In the genomic region with DNA sequence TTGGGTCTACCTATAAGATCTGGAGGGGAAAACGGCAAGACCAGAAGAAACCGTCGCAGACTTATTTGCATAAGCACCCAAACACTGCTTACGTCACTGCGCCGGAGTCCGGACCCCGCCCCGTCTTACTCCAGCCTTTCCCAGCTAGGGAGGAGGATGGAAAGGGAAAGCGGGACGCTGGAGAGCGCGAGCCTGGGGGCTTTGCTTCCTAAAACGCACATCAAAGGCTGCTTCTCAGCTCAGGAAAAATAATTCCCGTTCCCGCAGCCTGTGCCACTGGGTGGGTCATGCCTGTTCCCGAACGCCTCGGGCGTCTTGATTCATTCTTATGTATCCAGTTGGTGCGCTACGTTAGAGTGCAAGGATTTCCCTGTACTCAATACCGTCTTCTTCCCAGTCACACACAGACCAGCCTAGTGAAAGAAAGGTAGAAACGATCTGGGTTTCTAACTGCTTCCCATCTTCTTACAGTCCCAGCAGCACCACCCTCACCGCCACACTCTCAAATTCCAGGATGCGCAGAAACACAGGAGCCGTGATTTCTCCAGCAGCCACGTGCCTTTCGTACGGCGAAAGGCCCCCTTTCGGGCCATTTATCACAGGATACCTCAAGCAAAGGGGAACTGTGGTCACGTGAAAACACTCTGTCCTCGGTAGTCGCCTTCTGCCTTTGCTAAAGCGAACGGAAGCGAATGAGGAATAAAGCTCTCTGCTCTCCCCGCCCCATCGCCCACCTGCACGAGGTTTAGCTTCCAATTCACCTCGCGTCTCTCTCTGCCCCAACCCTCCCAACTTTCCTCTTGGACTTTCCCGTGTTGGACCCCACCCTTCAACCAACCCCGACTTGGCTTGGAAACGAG, we compare ENCODE assay signal across 8 cellular contexts. TPM values are rescaled to one million over a fixed set of nuclear protein-coding genes. Genes with fewer than 3 reads are reported as not detected.
DNase-seq lines count a peak whose midpoint lies in the region; ATAC-seq and TF ChIP-seq lines count a peak whose summit lies in the region.

No MANE protein-coding gene starts in this region.

- peaks cover 38% of the 10 kb centered on the region for H3K79me2 ChIP-seq in smooth muscle cell (ENCODE audit: low read depth)

- no peaks in the 10 kb centered on the region for H3F3A ChIP-seq in smooth muscle cell (ENCODE audit: low read depth)

- H3K4me1 ChIP-seq in smooth muscle cell (ENCODE audit: low read depth): no peaks in the 10 kb centered on the region

- DNase-seq in C1 segment of cervical spinal cord (lab: John Stamatoyannopoulos, UW) (peak in 11 of 14 donors; percentile 7 to 89 (median 33)), cerebellar nuclear complex (lab: John Stamatoyannopoulos, UW) (peak; percentile 68 to 76), inferior parietal cortex (ENCODE audit: extremely low spot score) (peak; percentile 80), smooth muscle cell (lab: John Stamatoyannopoulos, UW; ENCODE audit: unreplicated experiment) (peak; percentile 43), Kasumi-1 (lab: John Stamatoyannopoulos, UW) (no peak)

- peak overlapping the region; percentile 68 for H3K4me3 ChIP-seq in smooth muscle cell

- no peak for TF ChIP-seq CTCF in smooth muscle cell (IDR thresholded peaks at IDR 0.05; ENCODE audit: borderline replicate concordance, insufficient read depth, poor library complexity, severe bottlenecking)

- no peaks in the 10 kb centered on the region for H3K27me3 ChIP-seq in smooth muscle cell (ENCODE audit: low read depth)

- WGBS in smooth muscle cell (ENCODE audit: low lambda C conversion rate): under 1% methylated on average over 46 of the region's 46 CpGs

- peak overlapping the region; percentile 95 for H2AFZ ChIP-seq in smooth muscle cell (ENCODE audit: low read depth)

- ATAC-seq in HG02885 (IDR thresholded peaks at IDR 0.05; ENCODE audit: poor library complexity, unreplicated experiment) (peak; percentile 42), GM18498 (IDR thresholded peaks at IDR 0.05; ENCODE audit: unreplicated experiment) (no peak)

- H3K36me3 ChIP-seq in smooth muscle cell (ENCODE audit: low read depth): no peaks in the 10 kb centered on the region

- H3K27ac ChIP-seq in smooth muscle cell (ENCODE audit: low read depth): peak overlapping the region; percentile 24

- no peaks in the 10 kb centered on the region for H4K20me1 ChIP-seq in smooth muscle cell (ENCODE audit: low read depth)

- no peaks in the 10 kb centered on the region for H3K9me3 ChIP-seq in smooth muscle cell (replicated peaks; ENCODE audit: low read depth)

- peak overlapping the region; percentile 61 for H3K9ac ChIP-seq in smooth muscle cell (ENCODE audit: low read depth)

- H3K4me2 ChIP-seq in smooth muscle cell: peak overlapping the region; percentile 86

TF ChIP-seq in PFSK-1, 5 proteins besides CTCF, POLR2A, EP300 and RAD21:
- peak; percentile 54; the same call in 1 of the 2 replicates for TF ChIP-seq TAF1 (IDR thresholded peaks at IDR 0.05; ENCODE audit: borderline replicate concordance, insufficient read depth, low read length)
- TF ChIP-seq, protein P1, sequence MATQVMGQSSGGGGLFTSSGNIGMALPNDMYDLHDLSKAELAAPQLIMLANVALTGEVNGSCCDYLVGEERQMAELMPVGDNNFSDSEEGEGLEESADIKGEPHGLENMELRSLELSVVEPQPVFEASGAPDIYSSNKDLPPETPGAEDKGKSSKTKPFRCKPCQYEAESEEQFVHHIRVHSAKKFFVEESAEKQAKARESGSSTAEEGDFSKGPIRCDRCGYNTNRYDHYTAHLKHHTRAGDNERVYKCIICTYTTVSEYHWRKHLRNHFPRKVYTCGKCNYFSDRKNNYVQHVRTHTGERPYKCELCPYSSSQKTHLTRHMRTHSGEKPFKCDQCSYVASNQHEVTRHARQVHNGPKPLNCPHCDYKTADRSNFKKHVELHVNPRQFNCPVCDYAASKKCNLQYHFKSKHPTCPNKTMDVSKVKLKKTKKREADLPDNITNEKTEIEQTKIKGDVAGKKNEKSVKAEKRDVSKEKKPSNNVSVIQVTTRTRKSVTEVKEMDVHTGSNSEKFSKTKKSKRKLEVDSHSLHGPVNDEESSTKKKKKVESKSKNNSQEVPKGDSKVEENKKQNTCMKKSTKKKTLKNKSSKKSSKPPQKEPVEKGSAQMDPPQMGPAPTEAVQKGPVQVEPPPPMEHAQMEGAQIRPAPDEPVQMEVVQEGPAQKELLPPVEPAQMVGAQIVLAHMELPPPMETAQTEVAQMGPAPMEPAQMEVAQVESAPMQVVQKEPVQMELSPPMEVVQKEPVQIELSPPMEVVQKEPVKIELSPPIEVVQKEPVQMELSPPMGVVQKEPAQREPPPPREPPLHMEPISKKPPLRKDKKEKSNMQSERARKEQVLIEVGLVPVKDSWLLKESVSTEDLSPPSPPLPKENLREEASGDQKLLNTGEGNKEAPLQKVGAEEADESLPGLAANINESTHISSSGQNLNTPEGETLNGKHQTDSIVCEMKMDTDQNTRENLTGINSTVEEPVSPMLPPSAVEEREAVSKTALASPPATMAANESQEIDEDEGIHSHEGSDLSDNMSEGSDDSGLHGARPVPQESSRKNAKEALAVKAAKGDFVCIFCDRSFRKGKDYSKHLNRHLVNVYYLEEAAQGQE (IDR thresholded peaks at IDR 0.05; ENCODE audit: insufficient read depth in 1 of 2, low read depth in 2 of 2, low read length in 2 of 2): peak; percentile 42 to 67; a peak in 3 of 4 replicates
- TF ChIP-seq FOXP2 (optimal IDR thresholded peaks at IDR 0.05; ENCODE audit: borderline replicate concordance, extremely low read depth, extremely low read length, insufficient read depth): no peak
- TF ChIP-seq SIN3A (IDR thresholded peaks at IDR 0.05; ENCODE audit: borderline replicate concordance, insufficient read depth, low read length): peak; percentile 80; the same call in 1 of the 2 replicates
- TF ChIP-seq POLR2AphosphoS5 (IDR thresholded peaks at IDR 0.05; ENCODE audit: low read depth, low read length): peak; percentile 85

RNA-seq across cellular contexts. Expression of gene SLC6A15, which starts 1.0 kb away (rescaled TPM):
- polyA plus RNA-seq in PFSK-1 (2012; ENCODE audit: insufficient read length, low read depth): 85.1 TPM
- total RNA-seq in smooth muscle cell: 11.6 and 21.1 TPM in 2 replicates
- 4.4 and 6.4 TPM in 2 replicates for polyA plus RNA-seq in smooth muscle cell

Comparison
In these comparisons a context has a peak if more than half of its experiments do, and no peak if none do; other contexts are left out.
1. DNase-seq: peak in C1 segment of cervical spinal cord (11 of 14), cerebellar nuclear complex (2 of 2), inferior parietal cortex (single experiment) and smooth muscle cell (single experiment); none in Kasumi-1 (0 of 2).